In genomic region chr2:219498280-219499057, GRCh38 we compare ENCODE assay signal across 8 cellular contexts. TPM values are rescaled to one million over a fixed set of nuclear protein-coding genes. Genes with fewer than 3 reads are reported as not detected.
A peak's percentile ranks its signal among the peaks of the same experiment; 100 is the strongest.
DNase-seq lines count a peak whose midpoint lies in the region; ATAC-seq and TF ChIP-seq lines count a peak whose summit lies in the region.

TSS of gene GMPPA (plus strand) at chr2:219498891. CDS start at chr2:219499976, 1,085 bp downstream.

- H3K27me3 ChIP-seq in CD8-positive, alpha-beta memory T cell (ENCODE audit: insufficient read depth, low read length, poor library complexity, severe bottlenecking): peaks cover 30% of the 10 kb centered on the region
- peaks cover 41% of the 10 kb centered on the region for H3K27me3 ChIP-seq in lower lobe of right lung (ENCODE audit: low read depth)

- peaks cover 23 to 42% of the 10 kb centered on the region in 2 donors for H3K27me3 Mint-ChIP-seq in CD8-positive, alpha-beta memory T cell

- H3K9me3 Mint-ChIP-seq in CD8-positive, alpha-beta memory T cell: no peaks in the 10 kb centered on the region

- no peaks in the 10 kb centered on the region for H3K9me3 ChIP-seq in CD8-positive, alpha-beta memory T cell (ENCODE audit: low read length)
- H3K9me3 ChIP-seq in lower lobe of right lung: no peaks in the 10 kb centered on the region

- peak; percentile 97 for ATAC-seq in GM19468 (IDR thresholded peaks at IDR 0.05; ENCODE audit: extremely low read depth, unreplicated experiment)
- peak; percentile 95 to 96 for ATAC-seq in lower lobe of right lung

- peaks cover under 1 to 14% (median 2%) of the 10 kb centered on the region in 3 donors for H3K36me3 Mint-ChIP-seq in CD8-positive, alpha-beta memory T cell

- H3K4me1 Mint-ChIP-seq in CD8-positive, alpha-beta memory T cell: peaks cover 28 to 45% (median 32%) of the 10 kb centered on the region in 3 donors

- H3K4me1 ChIP-seq in CD8-positive, alpha-beta memory T cell (ENCODE audit: insufficient read depth, low read length): peaks cover 26% of the 10 kb centered on the region
- peaks cover 29% of the 10 kb centered on the region for H3K4me1 ChIP-seq in lower lobe of right lung

- TF ChIP-seq CTCF in lower lobe of right lung (IDR thresholded peaks at IDR 0.05): no peak

- CTCF ChIA-PET in CD8-positive, alpha-beta memory T cell (lab: Charles Lee): interaction anchor here (0.7 to 6.1 kb wide), 9 partner anchors 11 to 144 kb away, joined by 3 to 102 read pairs (median 3); partner anchors contain the start of gene DNPEP

- POLR2A ChIA-PET in CD8-positive, alpha-beta memory T cell (lab: Charles Lee): interaction anchor here (1.2 kb wide), 2 partner anchors 12 to 111 kb away, joined by 3 to 5 read pairs; partner anchors contain the start of gene DNPEP

- H3K4me3 Mint-ChIP-seq in CD8-positive, alpha-beta memory T cell: peak within 1 kb of the TSS; percentile 85 to 99 (median 96)

- H3K36me3 ChIP-seq in CD8-positive, alpha-beta memory T cell (ENCODE audit: insufficient read depth, low read length): no peaks in the 10 kb centered on the region
- peaks cover 16% of the 10 kb centered on the region for H3K36me3 ChIP-seq in lower lobe of right lung

- intact Hi-C loops in lower lobe of right lung (cut with DNase I): no loop called here

- H3K27ac ChIP-seq in CD8-positive, alpha-beta memory T cell (ENCODE audit: low read depth, low read length): peak within 1 kb of the TSS; percentile 70
- peak within 1 kb of the TSS; percentile 93 for H3K27ac ChIP-seq in lower lobe of right lung

- DNase-seq in CD8-positive, alpha-beta memory T cell: peak; percentile 84 to 95 (median 89)
- DNase-seq in HS-5 (ENCODE audit: low read depth) (peak; percentile 98), lower lobe of right lung (peak; percentile 96)
- DNase-seq in NK-92 treated with Interleukin-12 subunit alpha and Interleukin-12 subunit beta, amount 100 ng/mL, for 24 hours (lab: John Stamatoyannopoulos, UW): peak; percentile 85
- DNase-seq in activated CD8-positive, alpha-beta memory T cell treated with anti-CD3 and anti-CD28 coated beads for 24 hours: peak; percentile 96
- DNase-seq in effector CD4-positive, alpha-beta T cell: peak; percentile 89
- peak; percentile 79 to 93 (median 90) for DNase-seq in stimulated activated CD4-positive, alpha-beta T cell treated with anti-CD3 and anti-CD28 coated beads, TNF-alpha, amount 100 ng/mL, for 24 hours (ENCODE audit: low read depth in 3 of 3)

- H3K4me3 ChIP-seq in CD8-positive, alpha-beta memory T cell (ENCODE audit: low read length): peak within 1 kb of the TSS; percentile 77
- H3K4me3 ChIP-seq in lower lobe of right lung: peak within 1 kb of the TSS; percentile 80

- H3K27ac Mint-ChIP-seq in CD8-positive, alpha-beta memory T cell: peak within 1 kb of the TSS; percentile 5 to 95 (median 88)

RNA-seq across cellular contexts. Expression of gene GMPPA, which starts in this region (rescaled TPM):
- 10 to 100 TPM; 36.9 to 37.1 TPM for total RNA-seq in CD8-positive, alpha-beta memory T cell
- polyA plus RNA-seq in CD8-positive, alpha-beta memory T cell: 32.5 TPM
- total RNA-seq in lower lobe of right lung: 29.9 TPM

Comparison
In these comparisons a context has a peak if more than half of its experiments do, and no peak if none do; other contexts are left out.
1. Peak in every context shown above with its lines: DNase-seq, ATAC-seq, H3K4me3 ChIP-seq and H3K27ac ChIP-seq.